8 cellular contexts compared by ENCODE assay signal in genomic region chr12:57771271-57771872, GRCh38. TPM values are rescaled to one million over a fixed set of nuclear protein-coding genes. Genes with fewer than 3 reads are reported as not detected.
DNase-seq lines count a peak whose midpoint lies in the region; ATAC-seq and TF ChIP-seq lines count a peak whose summit lies in the region.

No MANE protein-coding gene starts in this region.

- H3K79me2 ChIP-seq in ACC112 (ENCODE audit: control insufficient read depth, insufficient read depth, low read length, unreplicated experiment): peaks cover 9% of the 10 kb centered on the region

- H3K9me3 ChIP-seq in WERI-Rb-1 (ENCODE audit: severe bottlenecking) (no peaks in the 10 kb centered on the region), colonic mucosa (no peaks in the 10 kb centered on the region), left lung (no peaks in the 10 kb centered on the region)

- H3K4me3 ChIP-seq in ACC112 (ENCODE audit: low read depth, low read length) (peak overlapping the region; percentile 75), WERI-Rb-1 (ENCODE audit: low read depth, low read length) (peak overlapping the region; percentile 93), colonic mucosa (peak overlapping the region; percentile 80), left lung (peak overlapping the region; percentile 76 to 79)

- peak; percentile 75 for ATAC-seq in GM18870 (IDR thresholded peaks at IDR 0.05; ENCODE audit: unreplicated experiment)
- ATAC-seq in HG03103 (IDR thresholded peaks at IDR 0.05; ENCODE audit: low read depth, unreplicated experiment): peak; percentile 60
- peak; percentile 73 for ATAC-seq in left lung

- H3K9ac ChIP-seq in colonic mucosa (ENCODE audit: low read depth in 2 of 2, low read length in 2 of 2): peak overlapping the region; percentile 41 to 94

- DNase-seq in NCI-H2196 (lab: John Stamatoyannopoulos, UW; ENCODE audit: unreplicated experiment) (peak; percentile 91), WERI-Rb-1 (peak; percentile 94), colonic mucosa (peak; percentile 91), left lung (peak; percentile 91)
- DNase-seq in stimulated activated CD4-positive, alpha-beta T cell treated with anti-CD3 and anti-CD28 coated beads, Interleukin-2, amount 100 ng/mL, for 4 hours (ENCODE audit: low read depth): peak; percentile 90

- H3K27me3 ChIP-seq in ACC112 (ENCODE audit: insufficient read depth, low read length): peaks cover 4% of the 10 kb centered on the region; the same call in 1 of the 2 replicates
- no peaks in the 10 kb centered on the region for H3K27me3 ChIP-seq in WERI-Rb-1 (ENCODE audit: insufficient read depth, low read depth, severe bottlenecking)
- H3K27me3 ChIP-seq in colonic mucosa: peaks cover 7% of the 10 kb centered on the region
- peaks cover under 1 to 15% of the 10 kb centered on the region in 2 donors for H3K27me3 ChIP-seq in left lung

- peak overlapping the region; percentile 6 for H2AFZ ChIP-seq in ACC112 (ENCODE audit: low read length, unreplicated experiment)

- peaks cover 2% of the 10 kb centered on the region; the same call in 1 of the 2 replicates for H3K36me3 ChIP-seq in ACC112 (ENCODE audit: insufficient read depth, low read length)
- H3K36me3 ChIP-seq in WERI-Rb-1: peaks cover 38% of the 10 kb centered on the region
- no peaks in the 10 kb centered on the region for H3K36me3 ChIP-seq in colonic mucosa
- peaks cover 0 to 28% of the 10 kb centered on the region in 2 donors for H3K36me3 ChIP-seq in left lung

- H3K27ac ChIP-seq in ACC112 (ENCODE audit: low read depth, low read length) (peak overlapping the region; percentile 74), WERI-Rb-1 (peak overlapping the region; percentile 97), colonic mucosa (peak overlapping the region; percentile 95), left lung (peak overlapping the region; percentile 88 to 92)

- TF ChIP-seq CTCF in WERI-Rb-1 (IDR thresholded peaks at IDR 0.05; ENCODE audit: low read depth, low read length) (no peak), colonic mucosa (IDR thresholded peaks at IDR 0.05) (no peak), left lung (IDR thresholded peaks at IDR 0.05) (no peak)

- H3K4me1 ChIP-seq in ACC112 (ENCODE audit: control insufficient read depth, insufficient read depth, low read length, unreplicated experiment) (peaks cover 11% of the 10 kb centered on the region), colonic mucosa (peaks cover 4% of the 10 kb centered on the region), left lung (peaks cover 15 to 56% of the 10 kb centered on the region in 2 donors)

- intact Hi-C loops in colonic mucosa (cut with DNase I): no loop called here
- intact Hi-C loops in left lung (cut with DNase I): no loop called here

RNA-seq across cellular contexts. Expression of gene METTL1, which starts 0.5 kb away (rescaled TPM):
- total RNA-seq in colonic mucosa (10 to 100 TPM in 1 of 2 donors, 1 to 10 TPM in 1; 7.1 to 18.9 TPM), left lung (10 to 100 TPM; 17.3 to 39.2 TPM)

RNA-seq across cellular contexts. Expression of gene EEF1AKMT3, which starts 1.0 kb away (rescaled TPM):
- total RNA-seq in colonic mucosa: 1 to 10 TPM; 3.4 to 4.8 TPM
- total RNA-seq in left lung: 1 to 10 TPM; 6.2 to 6.3 TPM

RNA-seq across cellular contexts. Expression of gene CYP27B1, which starts 4.5 kb away (rescaled TPM):
- total RNA-seq in colonic mucosa (1 to 10 TPM in 1 of 2 donors, under 1 TPM in 1; 0.80 to 1.6 TPM), left lung (1 to 10 TPM; 1.5 to 4.7 TPM)

RNA-seq across cellular contexts. Expression of gene TSFM, which starts 11.2 kb away (rescaled TPM):
- total RNA-seq in colonic mucosa (10 to 100 TPM; 35.6 to 68.9 TPM), left lung (10 to 100 TPM; 25.6 to 26.2 TPM)

RNA-seq across cellular contexts. Expression of gene MARCHF9, which starts 16.5 kb away (rescaled TPM):
- total RNA-seq in colonic mucosa (10 to 100 TPM; 10.6 to 14.3 TPM), left lung (10 to 100 TPM; 17.4 to 22.4 TPM)

Comparison
In these comparisons a context has a peak if more than half of its experiments do, and no peak if none do; other contexts are left out.
1. Peak in every context shown above with its lines: DNase-seq, ATAC-seq, H3K4me3 ChIP-seq and H3K27ac ChIP-seq.